Comparison of ENCODE assay signal across 8 cellular contexts in genomic region chr1:201184734-201185453, GRCh38. TPM values are rescaled to one million over a fixed set of nuclear protein-coding genes. Genes with fewer than 3 reads are reported as not detected.
DNase-seq lines count a peak whose midpoint lies in the region; ATAC-seq and TF ChIP-seq lines count a peak whose summit lies in the region.

No MANE protein-coding gene starts in this region.

- H3K4me1 Mint-ChIP-seq in naive thymus-derived CD4-positive, alpha-beta T cell = peaks cover 0 to 1% (median 0%) of the 10 kb centered on the region in 7 donors
- no peaks in the 10 kb centered on the region for H3K4me1 Mint-ChIP-seq in CD8-positive, alpha-beta memory T cell

- POLR2A ChIA-PET in naive thymus-derived CD4-positive, alpha-beta T cell (lab: Charles Lee) = no interaction called here
- POLR2A ChIA-PET in CD8-positive, alpha-beta memory T cell (lab: Charles Lee) = no interaction called here

- no peak overlapping the region for H3K27ac Mint-ChIP-seq in naive thymus-derived CD4-positive, alpha-beta T cell
- H3K27ac Mint-ChIP-seq in CD8-positive, alpha-beta memory T cell = peak overlapping the region in 2 of 8 donors; percentile 9 to 29

- no peak overlapping the region for H3K27ac ChIP-seq in naive thymus-derived CD4-positive, alpha-beta T cell (ENCODE audit: low read depth, low read length)
- H3K27ac ChIP-seq in CD8-positive, alpha-beta memory T cell (ENCODE audit: low read depth, low read length) = no peak overlapping the region

- peak; percentile 77 for DNase-seq in SIG-M5 treated with dmso at 0.1 percent for 504 hours (lab: John Stamatoyannopoulos, UW; ENCODE audit: unreplicated experiment)
- no peak for DNase-seq in SIG-M5 (lab: John Stamatoyannopoulos, UW)
- DNase-seq in NCI-H460 (ENCODE audit: extremely low read depth, low read depth) = peak; percentile 89
- DNase-seq in cardiac fibroblast (ENCODE audit: low read depth in 2 of 2) = peak; percentile 73 to 78
- no peak for DNase-seq in left lobe of liver (ENCODE audit: low spot score)
- DNase-seq in naive thymus-derived CD4-positive, alpha-beta T cell = no peak
- no peak for DNase-seq in CD8-positive, alpha-beta memory T cell

- H3K36me3 ChIP-seq in naive thymus-derived CD4-positive, alpha-beta T cell (ENCODE audit: control insufficient read depth in 2 of 3, insufficient read depth in 3 of 3, low read length in 3 of 3) = no peaks in the 10 kb centered on the region
- H3K36me3 ChIP-seq in CD8-positive, alpha-beta memory T cell (ENCODE audit: insufficient read depth, low read length) = no peaks in the 10 kb centered on the region

- no peaks in the 10 kb centered on the region for H3K27me3 ChIP-seq in naive thymus-derived CD4-positive, alpha-beta T cell (ENCODE audit: control insufficient read depth in 2 of 2, insufficient read depth in 2 of 2, low read length in 2 of 2)
- H3K27me3 ChIP-seq in CD8-positive, alpha-beta memory T cell (ENCODE audit: insufficient read depth, low read length, poor library complexity, severe bottlenecking) = no peaks in the 10 kb centered on the region

- peaks cover 0 to 1% (median 0%) of the 10 kb centered on the region in 5 donors for H3K36me3 Mint-ChIP-seq in naive thymus-derived CD4-positive, alpha-beta T cell
- no peaks in the 10 kb centered on the region for H3K36me3 Mint-ChIP-seq in CD8-positive, alpha-beta memory T cell

- peaks cover 0 to 2% (median 0%) of the 10 kb centered on the region in 11 donors for H3K9me3 Mint-ChIP-seq in naive thymus-derived CD4-positive, alpha-beta T cell
- no peaks in the 10 kb centered on the region for H3K9me3 Mint-ChIP-seq in CD8-positive, alpha-beta memory T cell

- CTCF ChIA-PET in naive thymus-derived CD4-positive, alpha-beta T cell (lab: Charles Lee) = no interaction called here
- CTCF ChIA-PET in CD8-positive, alpha-beta memory T cell (lab: Charles Lee) = interaction anchor here (1.0 kb wide), 1 partner anchor 17 kb away, joined by 3 read pairs; no protein-coding TSS in a partner anchor

- H3K27me3 Mint-ChIP-seq in naive thymus-derived CD4-positive, alpha-beta T cell = peaks cover 5 to 34% (median 16%) of the 10 kb centered on the region in 5 donors
- peaks cover 11 to 40% of the 10 kb centered on the region in 2 donors for H3K27me3 Mint-ChIP-seq in CD8-positive, alpha-beta memory T cell

- intact Hi-C loops in naive thymus-derived CD4-positive, alpha-beta T cell (cut with micrococcal nuclease) = no loop called here

- ATAC-seq in left lobe of liver = peak; percentile 99
- ATAC-seq in naive thymus-derived CD4-positive, alpha-beta T cell = no peak
- ATAC-seq in HG02840 (IDR thresholded peaks at IDR 0.05; ENCODE audit: low FRiP score, unreplicated experiment) = no peak

- peak; percentile 69 for TF ChIP-seq CTCF in cardiac fibroblast (IDR thresholded peaks at IDR 0.05; ENCODE audit: low read depth, low read length)

- no peaks in the 10 kb centered on the region for H3K9me3 ChIP-seq in naive thymus-derived CD4-positive, alpha-beta T cell (ENCODE audit: control insufficient read depth in 2 of 3, low read length in 3 of 3)
- H3K9me3 ChIP-seq in CD8-positive, alpha-beta memory T cell (ENCODE audit: low read length) = no peaks in the 10 kb centered on the region

- no peak overlapping the region for H3K4me3 Mint-ChIP-seq in naive thymus-derived CD4-positive, alpha-beta T cell
- H3K4me3 Mint-ChIP-seq in CD8-positive, alpha-beta memory T cell = no peak overlapping the region

- no peak overlapping the region for H3K4me3 ChIP-seq in cardiac fibroblast (replicated peaks in 1 of 2; ENCODE audit: low read depth in 2 of 2, low read length in 2 of 2)
- no peak overlapping the region for H3K4me3 ChIP-seq in naive thymus-derived CD4-positive, alpha-beta T cell (ENCODE audit: low read length)
- no peak overlapping the region for H3K4me3 ChIP-seq in CD8-positive, alpha-beta memory T cell (ENCODE audit: low read length)

- no peaks in the 10 kb centered on the region for H3K4me1 ChIP-seq in naive thymus-derived CD4-positive, alpha-beta T cell (ENCODE audit: control insufficient read depth in 2 of 2, insufficient read depth in 2 of 2, low read length in 2 of 2)
- H3K4me1 ChIP-seq in CD8-positive, alpha-beta memory T cell (ENCODE audit: insufficient read depth, low read length) = no peaks in the 10 kb centered on the region

RNA-seq across cellular contexts. Expression of gene IGFN1, which starts 5.7 kb away (rescaled TPM):
- total RNA-seq in NCI-H460 (2014; rRNA removed; shearing (Covaris generic)) = 2.2 and 3.3 TPM in 2 replicates
- polyA plus RNA-seq in NCI-H460 (2014; cell fraction: nucleus; rRNA removed) = 15.8 and 29.3 TPM in 2 replicates
- total RNA-seq in left lobe of liver = not detected
- not detected for total RNA-seq in naive thymus-derived CD4-positive, alpha-beta T cell
- polyA plus RNA-seq in naive thymus-derived CD4-positive, alpha-beta T cell = not detected
- not detected for total RNA-seq in CD8-positive, alpha-beta memory T cell
- polyA plus RNA-seq in CD8-positive, alpha-beta memory T cell = not detected

RNA-seq across cellular contexts. Expression of gene TMEM9, which starts 30.6 kb away (rescaled TPM):
- total RNA-seq in NCI-H460 (2014; rRNA removed; shearing (Covaris generic)) = 107 and 113 TPM in 2 replicates
- polyA plus RNA-seq in NCI-H460 (2014; cell fraction: nucleus; rRNA removed) = 199 and 214 TPM in 2 replicates
- total RNA-seq in left lobe of liver = 41.2 TPM
- 10 to 100 TPM; 15.3 to 24.5 (median 16.7) TPM for total RNA-seq in naive thymus-derived CD4-positive, alpha-beta T cell
- 10 to 100 TPM; 32.1 to 56.4 TPM for polyA plus RNA-seq in naive thymus-derived CD4-positive, alpha-beta T cell
- total RNA-seq in CD8-positive, alpha-beta memory T cell = 10 to 100 TPM; 16.3 to 17.1 TPM
- polyA plus RNA-seq in CD8-positive, alpha-beta memory T cell = 32.8 TPM

RNA-seq across cellular contexts. Expression of gene ASCL5, which starts 57.9 kb away (rescaled TPM):
- 0.15 TPM in 1 of 2 replicates, not detected in the other for total RNA-seq in NCI-H460 (2014; rRNA removed; shearing (Covaris generic))
- polyA plus RNA-seq in NCI-H460 (2014; cell fraction: nucleus; rRNA removed) = 1.6 TPM in 1 of 2 replicates, not detected in the other
- not detected for total RNA-seq in left lobe of liver
- under 1 TPM in 2 of 5 experiments, not detected in 3; 0.27 to 0.56 TPM for total RNA-seq in naive thymus-derived CD4-positive, alpha-beta T cell
- under 1 TPM; 0.08 to 0.15 TPM for polyA plus RNA-seq in naive thymus-derived CD4-positive, alpha-beta T cell
- total RNA-seq in CD8-positive, alpha-beta memory T cell = under 1 TPM in 1 of 2 experiments, not detected in 1; 0.22 TPM
- polyA plus RNA-seq in CD8-positive, alpha-beta memory T cell = not detected

Comparison
In these comparisons a context has a peak if more than half of its experiments do, and no peak if none do; other contexts are left out.
1. DNase-seq: peak in SIG-M5 treated with dmso at 0.1 percent for 504 hours (single experiment), NCI-H460 (single experiment) and cardiac fibroblast (2 of 2); none in SIG-M5 (single experiment), left lobe of liver (single experiment), naive thymus-derived CD4-positive, alpha-beta T cell (0 of 9) and CD8-positive, alpha-beta memory T cell (0 of 5).